In the genomic region with DNA sequence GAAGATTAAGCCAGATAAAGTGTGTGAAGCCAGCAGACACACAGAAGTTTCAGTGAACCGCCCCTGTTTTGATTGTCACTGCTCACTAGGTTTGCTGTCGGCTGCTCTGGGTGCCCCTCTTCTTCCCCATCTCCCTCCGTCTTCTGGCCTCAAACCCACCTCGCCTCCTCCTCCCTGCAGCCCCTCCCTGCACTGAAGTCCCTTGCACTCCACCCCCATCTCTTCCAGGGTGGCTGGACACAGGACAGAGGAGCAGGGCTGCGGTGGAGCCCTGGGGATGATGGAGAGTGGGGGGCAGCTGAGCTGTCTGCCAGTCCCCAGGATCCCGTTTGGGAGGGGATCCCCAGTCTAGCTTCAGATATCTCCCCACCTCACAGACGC, we compare ENCODE assay signal across 1 cellular context.
TF ChIP-seq lines count a peak whose summit lies in the region.

No MANE protein-coding gene starts in this region.

TF ChIP-seq in HCT116, 20 proteins besides CTCF, POLR2A, EP300 and RAD21 (continued from another document):
- no peak for TF ChIP-seq EZH2phosphoT487 (IDR thresholded peaks at IDR 0.05; ENCODE audit: borderline replicate concordance)
- no peak for TF ChIP-seq EZH2 (IDR thresholded peaks at IDR 0.05)
- no peak for TF ChIP-seq YY1 (IDR thresholded peaks at IDR 0.05; ENCODE audit: extremely low read depth, insufficient replicate concordance, low read depth, low read length)
- TF ChIP-seq EGR1 (IDR thresholded peaks at IDR 0.05; ENCODE audit: low read depth): no peak
- TF ChIP-seq SP1 (IDR thresholded peaks at IDR 0.05; ENCODE audit: low read depth): no peak
- no peak for TF ChIP-seq POLR2AphosphoS5 (IDR thresholded peaks at IDR 0.05; ENCODE audit: low read depth, low read length)
- TF ChIP-seq, protein P1, sequence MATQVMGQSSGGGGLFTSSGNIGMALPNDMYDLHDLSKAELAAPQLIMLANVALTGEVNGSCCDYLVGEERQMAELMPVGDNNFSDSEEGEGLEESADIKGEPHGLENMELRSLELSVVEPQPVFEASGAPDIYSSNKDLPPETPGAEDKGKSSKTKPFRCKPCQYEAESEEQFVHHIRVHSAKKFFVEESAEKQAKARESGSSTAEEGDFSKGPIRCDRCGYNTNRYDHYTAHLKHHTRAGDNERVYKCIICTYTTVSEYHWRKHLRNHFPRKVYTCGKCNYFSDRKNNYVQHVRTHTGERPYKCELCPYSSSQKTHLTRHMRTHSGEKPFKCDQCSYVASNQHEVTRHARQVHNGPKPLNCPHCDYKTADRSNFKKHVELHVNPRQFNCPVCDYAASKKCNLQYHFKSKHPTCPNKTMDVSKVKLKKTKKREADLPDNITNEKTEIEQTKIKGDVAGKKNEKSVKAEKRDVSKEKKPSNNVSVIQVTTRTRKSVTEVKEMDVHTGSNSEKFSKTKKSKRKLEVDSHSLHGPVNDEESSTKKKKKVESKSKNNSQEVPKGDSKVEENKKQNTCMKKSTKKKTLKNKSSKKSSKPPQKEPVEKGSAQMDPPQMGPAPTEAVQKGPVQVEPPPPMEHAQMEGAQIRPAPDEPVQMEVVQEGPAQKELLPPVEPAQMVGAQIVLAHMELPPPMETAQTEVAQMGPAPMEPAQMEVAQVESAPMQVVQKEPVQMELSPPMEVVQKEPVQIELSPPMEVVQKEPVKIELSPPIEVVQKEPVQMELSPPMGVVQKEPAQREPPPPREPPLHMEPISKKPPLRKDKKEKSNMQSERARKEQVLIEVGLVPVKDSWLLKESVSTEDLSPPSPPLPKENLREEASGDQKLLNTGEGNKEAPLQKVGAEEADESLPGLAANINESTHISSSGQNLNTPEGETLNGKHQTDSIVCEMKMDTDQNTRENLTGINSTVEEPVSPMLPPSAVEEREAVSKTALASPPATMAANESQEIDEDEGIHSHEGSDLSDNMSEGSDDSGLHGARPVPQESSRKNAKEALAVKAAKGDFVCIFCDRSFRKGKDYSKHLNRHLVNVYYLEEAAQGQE (IDR thresholded peaks at IDR 0.05; ENCODE audit: low read depth): no peak
- no peak for TF ChIP-seq FOSL1 (IDR thresholded peaks at IDR 0.05; ENCODE audit: low read depth)
- TF ChIP-seq SRF (IDR thresholded peaks at IDR 0.05; ENCODE audit: low read depth): no peak
- no peak for TF ChIP-seq CEBPB (IDR thresholded peaks at IDR 0.05; ENCODE audit: low read depth)
- TF ChIP-seq ZFX (IDR thresholded peaks at IDR 0.05): no peak
- TF ChIP-seq, protein P2, sequence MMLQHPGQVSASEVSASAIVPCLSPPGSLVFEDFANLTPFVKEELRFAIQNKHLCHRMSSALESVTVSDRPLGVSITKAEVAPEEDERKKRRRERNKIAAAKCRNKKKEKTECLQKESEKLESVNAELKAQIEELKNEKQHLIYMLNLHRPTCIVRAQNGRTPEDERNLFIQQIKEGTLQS (IDR thresholded peaks at IDR 0.05): no peak
- TF ChIP-seq, protein P3, sequence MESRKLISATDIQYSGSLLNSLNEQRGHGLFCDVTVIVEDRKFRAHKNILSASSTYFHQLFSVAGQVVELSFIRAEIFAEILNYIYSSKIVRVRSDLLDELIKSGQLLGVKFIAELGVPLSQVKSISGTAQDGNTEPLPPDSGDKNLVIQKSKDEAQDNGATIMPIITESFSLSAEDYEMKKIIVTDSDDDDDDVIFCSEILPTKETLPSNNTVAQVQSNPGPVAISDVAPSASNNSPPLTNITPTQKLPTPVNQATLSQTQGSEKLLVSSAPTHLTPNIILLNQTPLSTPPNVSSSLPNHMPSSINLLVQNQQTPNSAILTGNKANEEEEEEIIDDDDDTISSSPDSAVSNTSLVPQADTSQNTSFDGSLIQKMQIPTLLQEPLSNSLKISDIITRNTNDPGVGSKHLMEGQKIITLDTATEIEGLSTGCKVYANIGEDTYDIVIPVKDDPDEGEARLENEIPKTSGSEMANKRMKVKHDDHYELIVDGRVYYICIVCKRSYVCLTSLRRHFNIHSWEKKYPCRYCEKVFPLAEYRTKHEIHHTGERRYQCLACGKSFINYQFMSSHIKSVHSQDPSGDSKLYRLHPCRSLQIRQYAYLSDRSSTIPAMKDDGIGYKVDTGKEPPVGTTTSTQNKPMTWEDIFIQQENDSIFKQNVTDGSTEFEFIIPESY (IDR thresholded peaks at IDR 0.05; ENCODE audit: extremely low read depth, insufficient replicate concordance, low read length): no peak
- TF ChIP-seq, protein P4, sequence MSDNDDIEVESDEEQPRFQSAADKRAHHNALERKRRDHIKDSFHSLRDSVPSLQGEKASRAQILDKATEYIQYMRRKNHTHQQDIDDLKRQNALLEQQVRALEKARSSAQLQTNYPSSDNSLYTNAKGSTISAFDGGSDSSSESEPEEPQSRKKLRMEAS (IDR thresholded peaks at IDR 0.05): no peak
